ENCODE assay signal across 7 cellular contexts in the genomic region with DNA sequence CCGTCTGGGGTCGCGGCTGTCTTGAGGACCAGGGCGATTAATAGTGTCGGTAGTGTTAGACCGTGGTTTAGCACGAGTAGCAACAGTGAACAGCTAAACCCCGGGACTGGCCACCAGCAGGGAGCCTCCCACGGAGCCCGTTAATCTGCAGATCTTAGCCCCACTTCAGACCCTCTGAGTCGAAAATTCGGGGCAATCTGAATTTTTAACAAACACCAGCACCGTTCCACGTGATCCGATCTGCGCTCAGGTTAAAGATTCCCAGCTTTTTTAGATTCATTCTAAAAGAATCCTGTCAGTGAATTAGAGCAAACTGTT. TPM values are rescaled to one million over a fixed set of nuclear protein-coding genes. Genes with fewer than 3 reads are reported as not detected.
A peak's percentile ranks its signal among the peaks of the same experiment; 100 is the strongest.
DNase-seq lines count a peak whose midpoint lies in the region; ATAC-seq and TF ChIP-seq lines count a peak whose summit lies in the region.

No MANE protein-coding gene starts in this region.

- TF ChIP-seq CTCF in HEK293 (tag by site-specific recombination; IDR thresholded peaks at IDR 0.05) = no peak
- TF ChIP-seq CTCF in VCaP (conservative IDR thresholded peaks at IDR 0.05) = no peak
- TF ChIP-seq CTCF in glutamatergic neuron (IDR thresholded peaks at IDR 0.05; ENCODE audit: partially characterized antibody, unreplicated experiment) = no peak

- peak overlapping the region; percentile 99 for H3K27ac Mint-ChIP-seq in glutamatergic neuron (ENCODE audit: unreplicated experiment)
- H3K27ac Mint-ChIP-seq in stimulated activated naive B cell treated with anti-CD40 and anti-IgM and Interleukin-4, amounts not matched to agents 10 μg/mL and 1 μg/mL and 100 μg/mL, for 72 hours = peak overlapping the region; percentile 97

- DNase-seq in glutamatergic neuron (no peak), cortex of kidney (lab: John Stamatoyannopoulos, UW) (no peak)
- no peak for DNase-seq in stimulated activated naive B cell treated with anti-CD40 and anti-IgM and Interleukin-4, amounts not matched to agents 10 μg/mL and 1 μg/mL and 100 μg/mL, for 72 hours

- H3K4me1 Mint-ChIP-seq in glutamatergic neuron (ENCODE audit: low read depth, unreplicated experiment) = peaks cover 3% of the 10 kb centered on the region
- peaks cover 9 to 23% of the 10 kb centered on the region in 2 donors for H3K4me1 Mint-ChIP-seq in stimulated activated naive B cell treated with anti-CD40 and anti-IgM and Interleukin-4, amounts not matched to agents 10 μg/mL and 1 μg/mL and 100 μg/mL, for 72 hours

- peak in 1 of 2 donors; percentile 1 for ATAC-seq in stimulated activated naive B cell treated with anti-CD40 and anti-IgM and Interleukin-4, amounts not matched to agents 10 μg/mL and 1 μg/mL and 100 μg/mL, for 72 hours (replicated peaks)
- no peak for ATAC-seq in HG02840 (IDR thresholded peaks at IDR 0.05; ENCODE audit: low FRiP score, unreplicated experiment)
- no peak for ATAC-seq in GM21390 (IDR thresholded peaks at IDR 0.05; ENCODE audit: unreplicated experiment)

- H3K36me3 Mint-ChIP-seq in glutamatergic neuron (ENCODE audit: unreplicated experiment) = no peaks in the 10 kb centered on the region
- H3K36me3 Mint-ChIP-seq in stimulated activated naive B cell treated with anti-CD40 and anti-IgM and Interleukin-4, amounts not matched to agents 10 μg/mL and 1 μg/mL and 100 μg/mL, for 72 hours = peaks cover 11 to 19% of the 10 kb centered on the region in 2 donors

- H3K4me1 ChIP-seq in HEK293 (ENCODE audit: control insufficient read depth, insufficient read depth, low read length) = peaks cover 7% of the 10 kb centered on the region; the same call in 1 of the 2 replicates

- H3K9me3 Mint-ChIP-seq in glutamatergic neuron (ENCODE audit: unreplicated experiment) = peaks cover 7% of the 10 kb centered on the region
- H3K9me3 Mint-ChIP-seq in stimulated activated naive B cell treated with anti-CD40 and anti-IgM and Interleukin-4, amounts not matched to agents 10 μg/mL and 1 μg/mL and 100 μg/mL, for 72 hours = no peaks in the 10 kb centered on the region

- peaks cover 15 to 23% of the 10 kb centered on the region in 2 experiments for H3K36me3 ChIP-seq in HEK293 (ENCODE audit: control insufficient read depth in 2 of 2, insufficient read depth in 1 of 2, low read length in 2 of 2)

- H3K27me3 Mint-ChIP-seq in glutamatergic neuron (ENCODE audit: unreplicated experiment) = peaks cover 4% of the 10 kb centered on the region
- H3K27me3 Mint-ChIP-seq in stimulated activated naive B cell treated with anti-CD40 and anti-IgM and Interleukin-4, amounts not matched to agents 10 μg/mL and 1 μg/mL and 100 μg/mL, for 72 hours = no peaks in the 10 kb centered on the region

- H3K9me3 ChIP-seq in HEK293 (ENCODE audit: control insufficient read depth, insufficient read depth, low read depth, low read length) = no peaks in the 10 kb centered on the region

- peak overlapping the region; percentile 96 for H3K4me3 Mint-ChIP-seq in glutamatergic neuron (ENCODE audit: unreplicated experiment)
- peak overlapping the region; percentile 89 to 96 for H3K4me3 Mint-ChIP-seq in stimulated activated naive B cell treated with anti-CD40 and anti-IgM and Interleukin-4, amounts not matched to agents 10 μg/mL and 1 μg/mL and 100 μg/mL, for 72 hours

- POLR2A ChIA-PET in HEK293 (lab: Yijun Ruan, JAX) = interaction anchor here (0.5 to 1.3 kb wide), 6 partner anchors 14 to 363 kb away, joined by 3 to 7 read pairs (median 4); no protein-coding TSS in a partner anchor

- H3K27ac ChIP-seq in HEK293 (ENCODE audit: extremely low read depth, low read depth, low read length) (peak overlapping the region; percentile 88), VCaP (peak overlapping the region; percentile 96)

- peak overlapping the region; percentile 99 for H3K4me3 ChIP-seq in HEK293 (ENCODE audit: low read depth, low read length)

- CTCF ChIA-PET in HEK293 (lab: Yijun Ruan, JAX) = interaction anchor here (0.7 to 1.2 kb wide), 2 partner anchors 25 to 554 kb away, joined by 3 to 5 read pairs; no protein-coding TSS in a partner anchor

TF ChIP-seq in HEK293, 187 proteins besides CTCF, POLR2A, EP300 and RAD21:
- TF ChIP-seq ZNF416 (tag by site-specific recombination; IDR thresholded peaks at IDR 0.05) (no peak), GLIS1 (tag by site-specific recombination; IDR thresholded peaks at IDR 0.05) (peak; percentile 59), ZBTB20 (tag by site-specific recombination; IDR thresholded peaks at IDR 0.05) (peak; percentile 98), ZBTB17 (tag by site-specific recombination; IDR thresholded peaks at IDR 0.05) (peak; percentile 86)
- TF ChIP-seq, protein P1, sequence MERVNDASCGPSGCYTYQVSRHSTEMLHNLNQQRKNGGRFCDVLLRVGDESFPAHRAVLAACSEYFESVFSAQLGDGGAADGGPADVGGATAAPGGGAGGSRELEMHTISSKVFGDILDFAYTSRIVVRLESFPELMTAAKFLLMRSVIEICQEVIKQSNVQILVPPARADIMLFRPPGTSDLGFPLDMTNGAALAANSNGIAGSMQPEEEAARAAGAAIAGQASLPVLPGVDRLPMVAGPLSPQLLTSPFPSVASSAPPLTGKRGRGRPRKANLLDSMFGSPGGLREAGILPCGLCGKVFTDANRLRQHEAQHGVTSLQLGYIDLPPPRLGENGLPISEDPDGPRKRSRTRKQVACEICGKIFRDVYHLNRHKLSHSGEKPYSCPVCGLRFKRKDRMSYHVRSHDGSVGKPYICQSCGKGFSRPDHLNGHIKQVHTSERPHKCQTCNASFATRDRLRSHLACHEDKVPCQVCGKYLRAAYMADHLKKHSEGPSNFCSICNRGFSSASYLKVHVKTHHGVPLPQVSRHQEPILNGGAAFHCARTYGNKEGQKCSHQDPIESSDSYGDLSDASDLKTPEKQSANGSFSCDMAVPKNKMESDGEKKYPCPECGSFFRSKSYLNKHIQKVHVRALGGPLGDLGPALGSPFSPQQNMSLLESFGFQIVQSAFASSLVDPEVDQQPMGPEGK (tag by site-specific recombination; IDR thresholded peaks at IDR 0.05) = no peak

RNA-seq across cellular contexts. Expression of a gene that starts 0.5 kb away (rescaled TPM):
- 511 TPM for total RNA-seq in glutamatergic neuron (ENCODE audit: unreplicated experiment)

RNA-seq across cellular contexts. Expression of a gene that starts 5.6 kb away (rescaled TPM):
- total RNA-seq in glutamatergic neuron (ENCODE audit: unreplicated experiment) = 32.2 TPM

RNA-seq across cellular contexts. Expression of a gene that starts 26.5 kb away (rescaled TPM):
- total RNA-seq in glutamatergic neuron (ENCODE audit: unreplicated experiment) = 0.20 TPM
